In genomic region chr11:11157201-11157600, GRCh38 we compare ENCODE assay signal across 9 cellular contexts.
DNase-seq lines count a peak whose midpoint lies in the region; ATAC-seq, FAIRE-seq and TF ChIP-seq lines count a peak whose summit lies in the region.
"Had no signal": no experiment of that assay in that cellular context is flagged by ENCODE, and none has a peak within 500 bp of the region (broad histone marks: within the 10 kb centered on the region; RNA-seq: fewer than 3 reads in every experiment).

No MANE protein-coding gene starts in this region.

- no peak overlapping the region for H3K4me2 ChIP-seq in HepG2 (ENCODE audit: low read depth, low read length)

- TF ChIP-seq POLR2A in Peyer's patch (IDR thresholded peaks at IDR 0.05), result no peak
- no peak for TF ChIP-seq POLR2A in HepG2 (IDR thresholded peaks at IDR 0.05; ENCODE audit: insufficient read depth in 1 of 2, low read depth in 2 of 2, low read length in 2 of 2)

- peak in 1 of 2 donors; percentile 61 for TF ChIP-seq CTCF in right atrium auricular region (IDR thresholded peaks at IDR 0.05)
- peak in 4 of 6 experiments; percentile 7 to 24 (median 16) for TF ChIP-seq CTCF in Peyer's patch (IDR thresholded peaks at IDR 0.05)
- TF ChIP-seq CTCF in HepG2 (CRISPR knock-in tag; IDR thresholded peaks at IDR 0.05), result peak; percentile 55

- H3K79me2 ChIP-seq in HepG2 (ENCODE audit: insufficient read depth, low read length), result no peaks in the 10 kb centered on the region

- H3K27ac ChIP-seq in right atrium auricular region, result no peak overlapping the region
- H3K27ac ChIP-seq in Peyer's patch, result no peak overlapping the region
- no peak overlapping the region for H3K27ac ChIP-seq in HepG2 (ENCODE audit: extremely low read length, insufficient read depth, low read length)
- H3K27ac ChIP-seq: upper lobe of left lung had no signal

- DNase-seq in Right ventricle myocardium superior (peak; percentile 45), right atrium auricular region (ENCODE audit: low spot score) (no peak), Peyer's patch (peak in 1 of 3 donors; percentile 29), amniotic stem cell (lab: John Stamatoyannopoulos, UW) (peak; percentile 39), HepG2 (ENCODE audit: low spot score) (peak; percentile 33)

- TF ChIP-seq RAD21 in HepG2 (CRISPR knock-in tag; IDR thresholded peaks at IDR 0.05), result 0 out of 2 replicates have a peak, but pooled peaks have one; percentile 12

- FAIRE-seq in HepG2 (lab: Jason Lieb, UNC), result peak; percentile 15

- H3K4me1 ChIP-seq in right atrium auricular region (no peaks in the 10 kb centered on the region), Peyer's patch (no peaks in the 10 kb centered on the region), HepG2 (ENCODE audit: insufficient read depth, low read length) (no peaks in the 10 kb centered on the region)

- TF ChIP-seq EP300 in HepG2 (IDR thresholded peaks at IDR 0.05; ENCODE audit: low read depth in 2 of 2, low read length in 2 of 2) (no peak), HepG2 (CRISPR knock-in tag; IDR thresholded peaks at IDR 0.05; ENCODE audit: borderline replicate concordance) (no peak)

- WGBS in HepG2 (ENCODE audit: low lambda C conversion rate), result 21% methylated on average over 5 of the region's 7 CpGs

- no peaks in the 10 kb centered on the region for H3K27me3 ChIP-seq in right atrium auricular region
- no peaks in the 10 kb centered on the region for H3K27me3 ChIP-seq in Peyer's patch
- H3K27me3 ChIP-seq in HepG2 (ENCODE audit: control insufficient read depth in 1 of 2, insufficient read depth in 2 of 2, low read length in 2 of 2), result no peaks in the 10 kb centered on the region; a peak in 1 of 5 replicates
- H3K27me3 ChIP-seq: upper lobe of left lung had no signal

- POLR2A ChIA-PET in HepG2 (lab: Yijun Ruan, JAX), result no interaction called here

- H3K9ac ChIP-seq in HepG2 (ENCODE audit: insufficient read depth, low read depth, low read length), result no peak overlapping the region

- CTCF ChIA-PET in HepG2 (lab: Yijun Ruan, JAX; ENCODE audit: low intra/inter-chr PET ratio, low total read pairs), result interaction anchor here (2.2 kb wide), 1 partner anchor 120 kb away, joined by 9 read pairs; no protein-coding TSS in a partner anchor

- BruUV-seq in HepG2 (replicated peaks; lab: Mats Ljungman, UMichigan), result no TSS peak

- H2AFZ ChIP-seq in HepG2 (ENCODE audit: low read length), result no peak overlapping the region

- in situ Hi-C loops in HepG2 (cut with HindIII; ENCODE audit: extremely low pct_ligation_motif_present, low pct_unique_long_range_greater_than_20kb), result no loop called here

- ATAC-seq in Right ventricle myocardium superior (ENCODE audit: poor library complexity) (peak; percentile 61), HepG2 (peak; percentile 91), GM18517 (IDR thresholded peaks at IDR 0.05; ENCODE audit: unreplicated experiment) (no peak), GM18861 (IDR thresholded peaks at IDR 0.05; ENCODE audit: unreplicated experiment) (no peak), GM19351 (IDR thresholded peaks at IDR 0.05; ENCODE audit: unreplicated experiment) (no peak)

- intact Hi-C loops in Right ventricle myocardium superior (cut with DNase I), result no loop called here
- intact Hi-C loops in HepG2 (cut with micrococcal nuclease; ENCODE audit: unreplicated experiment), result loop anchor here (1.0 to 2.0 kb wide), 2 partner anchors 128 to 224 kb away; no protein-coding TSS in a partner anchor

- no peaks in the 10 kb centered on the region for H4K20me1 ChIP-seq in HepG2 (ENCODE audit: insufficient read depth, low read length)

- H3K4me3 ChIP-seq in right atrium auricular region (no peak overlapping the region), Peyer's patch (no peak overlapping the region), HepG2 (replicated peaks in 1 of 3; ENCODE audit: insufficient read depth in 1 of 3, low read depth in 2 of 3, low read length in 3 of 3) (no peak overlapping the region)
- H3K4me3 ChIP-seq: upper lobe of left lung had no signal

- H3K9me3 ChIP-seq in right atrium auricular region, result no peaks in the 10 kb centered on the region
- no peaks in the 10 kb centered on the region for H3K9me3 ChIP-seq in Peyer's patch
- H3K9me3 ChIP-seq in HepG2 (ENCODE audit: low read length), result no peaks in the 10 kb centered on the region

- H3K36me3 ChIP-seq in right atrium auricular region (no peaks in the 10 kb centered on the region), Peyer's patch (no peaks in the 10 kb centered on the region), HepG2 (replicated peaks in 1 of 2; ENCODE audit: control insufficient read depth in 1 of 2, insufficient read depth in 2 of 2, low read length in 2 of 2) (no peaks in the 10 kb centered on the region)
- H3K36me3 ChIP-seq: upper lobe of left lung had no signal

TF ChIP-seq in HepG2, 621 proteins besides CTCF, POLR2A, EP300 and RAD21:
- TF ChIP-seq ZNF737 (CRISPR knock-in tag; IDR thresholded peaks at IDR 0.05; ENCODE audit: borderline replicate concordance) (no peak), SMC3 (IDR thresholded peaks at IDR 0.05; ENCODE audit: low read length) (peak; percentile 48; the same call in 1 of the 2 replicates), STAG1 (CRISPR knock-in tag; IDR thresholded peaks at IDR 0.05) (peak; percentile 54), TERF1 (CRISPR knock-in tag; IDR thresholded peaks at IDR 0.05) (no peak)
- TF ChIP-seq, protein P1, sequence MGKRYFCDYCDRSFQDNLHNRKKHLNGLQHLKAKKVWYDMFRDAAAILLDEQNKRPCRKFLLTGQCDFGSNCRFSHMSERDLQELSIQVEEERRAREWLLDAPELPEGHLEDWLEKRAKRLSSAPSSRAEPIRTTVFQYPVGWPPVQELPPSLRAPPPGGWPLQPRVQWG (CRISPR knock-in tag; IDR thresholded peaks at IDR 0.05; ENCODE audit: borderline replicate concordance, low read depth), result no peak
- TF ChIP-seq, protein P2, sequence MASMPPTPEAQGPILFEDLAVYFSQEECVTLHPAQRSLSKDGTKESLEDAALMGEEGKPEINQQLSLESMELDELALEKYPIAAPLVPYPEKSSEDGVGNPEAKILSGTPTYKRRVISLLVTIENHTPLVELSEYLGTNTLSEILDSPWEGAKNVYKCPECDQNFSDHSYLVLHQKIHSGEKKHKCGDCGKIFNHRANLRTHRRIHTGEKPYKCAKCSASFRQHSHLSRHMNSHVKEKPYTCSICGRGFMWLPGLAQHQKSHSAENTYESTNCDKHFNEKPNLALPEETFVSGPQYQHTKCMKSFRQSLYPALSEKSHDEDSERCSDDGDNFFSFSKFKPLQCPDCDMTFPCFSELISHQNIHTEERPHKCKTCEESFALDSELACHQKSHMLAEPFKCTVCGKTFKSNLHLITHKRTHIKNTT (CRISPR knock-in tag; IDR thresholded peaks at IDR 0.05), result no peak

Comparison
In these comparisons a context has a peak if more than half of its experiments do, and no peak if none do; other contexts are left out.
1. ATAC-seq: peak in Right ventricle myocardium superior (single experiment) and HepG2 (single experiment); none in GM18517 (single experiment), GM18861 (single experiment) and GM19351 (single experiment).